ENCODE assay signal across 8 cellular contexts in the genomic region with DNA sequence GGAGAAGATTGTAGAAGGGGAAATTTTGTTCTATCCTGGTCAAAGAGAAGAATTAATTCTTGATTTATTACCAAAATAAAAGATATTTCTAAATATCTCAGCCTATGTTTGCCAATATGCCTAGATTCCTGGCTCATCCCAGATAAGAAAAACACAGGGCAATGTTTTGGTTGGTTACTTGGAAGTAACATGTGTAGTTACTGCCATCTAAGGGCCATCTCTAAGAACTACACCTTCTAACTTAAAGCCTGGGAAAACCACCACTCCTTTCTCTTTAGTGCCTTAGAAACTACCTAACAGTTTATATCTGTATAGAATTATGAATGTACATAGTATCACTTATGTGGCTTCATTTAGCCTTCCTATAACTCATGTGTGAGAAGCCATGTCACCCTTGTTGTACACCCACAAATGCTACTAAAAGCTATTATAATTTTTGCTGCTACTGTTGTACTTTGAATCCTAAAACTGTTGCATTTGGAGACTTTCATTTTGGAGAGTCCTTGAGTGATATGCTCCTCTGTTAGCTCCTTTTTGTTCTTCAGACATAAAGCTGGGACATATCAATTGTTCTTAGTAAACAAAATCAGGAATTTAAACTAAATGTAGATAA. TPM values are rescaled to one million over a fixed set of nuclear protein-coding genes. Genes with fewer than 3 reads are reported as not detected.
DNase-seq lines count a peak whose midpoint lies in the region; ATAC-seq, FAIRE-seq and TF ChIP-seq lines count a peak whose summit lies in the region.

No MANE protein-coding gene starts in this region.

- FAIRE-seq in GM12891 (lab: Jason Lieb, UNC): peak; percentile 77

- H3K27ac ChIP-seq in heart left ventricle: no peak overlapping the region

- H3K36me3 ChIP-seq in heart left ventricle: no peaks in the 10 kb centered on the region

- no peaks in the 10 kb centered on the region for H3K27me3 Mint-ChIP-seq in activated T-helper 2 cell treated with anti-CD3 and anti-CD28 coated beads, Interferon-gamma antibody, Interleukin-2, Interleukin-4, amounts not matched to agents 10 μg/mL and 5 μg/mL and 100 μg/mL, durations not matched to agents 14 hours and 24 hours and 36 hours (ENCODE audit: low read depth)

- H3K27ac Mint-ChIP-seq in activated T-helper 2 cell treated with anti-CD3 and anti-CD28 coated beads, Interferon-gamma antibody, Interleukin-2, Interleukin-4, amounts not matched to agents 10 μg/mL and 5 μg/mL and 100 μg/mL, durations not matched to agents 14 hours and 24 hours and 36 hours: peak overlapping the region; percentile 78

- no peaks in the 10 kb centered on the region for H3K9me3 Mint-ChIP-seq in activated T-helper 2 cell treated with anti-CD3 and anti-CD28 coated beads, Interferon-gamma antibody, Interleukin-2, Interleukin-4, amounts not matched to agents 10 μg/mL and 5 μg/mL and 100 μg/mL, durations not matched to agents 14 hours and 24 hours and 36 hours

- peaks cover 54% of the 10 kb centered on the region for H3K4me1 Mint-ChIP-seq in activated T-helper 2 cell treated with anti-CD3 and anti-CD28 coated beads, Interferon-gamma antibody, Interleukin-2, Interleukin-4, amounts not matched to agents 10 μg/mL and 5 μg/mL and 100 μg/mL, durations not matched to agents 14 hours and 24 hours and 36 hours (ENCODE audit: low read depth)

- POLR2A ChIA-PET in AG04449 (lab: Yijun Ruan, JAX): no interaction called here

- H3K27me3 ChIP-seq in heart left ventricle: no peaks in the 10 kb centered on the region

- DNase-seq in AG04449 (ENCODE audit: low read depth, low spot score) (peak; percentile 36), GM12891 (ENCODE audit: insufficient read length, low spot score) (no peak), NCI-H2227 (lab: John Stamatoyannopoulos, UW; ENCODE audit: unreplicated experiment) (peak; percentile 52), heart left ventricle (no peak), retina (peak; percentile 44)
- DNase-seq in activated T-helper 2 cell treated with anti-CD3 and anti-CD28 coated beads, Interferon-gamma antibody, Interleukin-2, Interleukin-4, amounts not matched to agents 10 μg/mL and 5 μg/mL and 100 μg/mL, durations not matched to agents 14 hours and 24 hours and 36 hours (ENCODE audit: low spot score): no peak

- H3K9me3 ChIP-seq in heart left ventricle: no peaks in the 10 kb centered on the region

- H3K4me3 Mint-ChIP-seq in activated T-helper 2 cell treated with anti-CD3 and anti-CD28 coated beads, Interferon-gamma antibody, Interleukin-2, Interleukin-4, amounts not matched to agents 10 μg/mL and 5 μg/mL and 100 μg/mL, durations not matched to agents 14 hours and 24 hours and 36 hours (ENCODE audit: low read depth): peak overlapping the region; percentile 71

- H3K36me3 Mint-ChIP-seq in activated T-helper 2 cell treated with anti-CD3 and anti-CD28 coated beads, Interferon-gamma antibody, Interleukin-2, Interleukin-4, amounts not matched to agents 10 μg/mL and 5 μg/mL and 100 μg/mL, durations not matched to agents 14 hours and 24 hours and 36 hours (ENCODE audit: low read depth): peaks cover 68% of the 10 kb centered on the region

- CTCF ChIA-PET in AG04449 (lab: Yijun Ruan, JAX): interaction anchor here (0.6 to 5.3 kb wide), 27 partner anchors 10 to 1706 kb away, joined by 3 to 80 read pairs (median 5); no protein-coding TSS in a partner anchor

- peak; percentile 44 for TF ChIP-seq CTCF in AG04449 (IDR thresholded peaks at IDR 0.05; ENCODE audit: insufficient read depth, low read length, missing control alignments)
- peak; percentile 60 to 80 (median 70) for TF ChIP-seq CTCF in heart left ventricle (IDR thresholded peaks at IDR 0.05)

- TF ChIP-seq POLR2A in GM12891 (IDR thresholded peaks at IDR 0.05; ENCODE audit: low read depth, low read length) (no peak), heart left ventricle (IDR thresholded peaks at IDR 0.05) (no peak)

- intact Hi-C loops in activated T-helper 2 cell treated with anti-CD3 and anti-CD28 coated beads, Interferon-gamma antibody, Interleukin-2, Interleukin-4, amounts not matched to agents 10 μg/mL and 5 μg/mL and 100 μg/mL, durations not matched to agents 14 hours and 24 hours and 36 hours (cut with micrococcal nuclease): loop anchor here (1.0 to 10.0 kb wide), 4 partner anchors 357 to 870 kb away; a partner anchor contains a TSS
- intact Hi-C loops in heart left ventricle (cut with DNase I): loop anchor here in 9 of 10 donors (2.0 to 10.0 kb wide), 9 partner anchors 75 to 1110 kb away; no protein-coding TSS in a partner anchor

- H3K4me3 ChIP-seq in AG04449 (ENCODE audit: low read depth, low read length): no peak overlapping the region
- no peak overlapping the region for H3K4me3 ChIP-seq in heart left ventricle

- peaks cover 0 to 42% (median 0%) of the 10 kb centered on the region in 12 donors for H3K4me1 ChIP-seq in heart left ventricle

- ATAC-seq in heart left ventricle (peak in 3 of 4 donors; percentile 58 to 64 (median 61)), HG03196 (IDR thresholded peaks at IDR 0.05; ENCODE audit: unreplicated experiment) (no peak), HG02798 (IDR thresholded peaks at IDR 0.05; ENCODE audit: poor library complexity, unreplicated experiment) (no peak)

TF ChIP-seq in GM12891, 5 proteins besides CTCF, POLR2A, EP300 and RAD21:
- TF ChIP-seq SPI1 (IDR thresholded peaks at IDR 0.05; ENCODE audit: low read depth, low read length): no peak
- TF ChIP-seq POLR2AphosphoS5 (IDR thresholded peaks at IDR 0.05; ENCODE audit: low read depth, low read length): no peak
- no peak for TF ChIP-seq POU2F2 (IDR thresholded peaks at IDR 0.05; ENCODE audit: low read depth, low read length)
- TF ChIP-seq TAF1 (IDR thresholded peaks at IDR 0.05; ENCODE audit: low read depth, low read length): no peak
- TF ChIP-seq PAX5 (IDR thresholded peaks at IDR 0.05; ENCODE audit: insufficient read depth, low read length, severe bottlenecking): no peak
TF ChIP-seq in GM12891: peak in this region for 0.

RNA-seq across cellular contexts. Expression of a gene that starts 4.5 kb away (rescaled TPM):
- 14.5 TPM for polyA plus RNA-seq in GM12891 (2012; ENCODE audit: low read depth, missing spikeins)
- 101 and 109 TPM in 2 replicates for total RNA-seq in activated T-helper 2 cell treated with anti-CD3 and anti-CD28 coated beads, Interferon-gamma antibody, Interleukin-2, Interleukin-4, amounts not matched to agents 10 μg/mL and 5 μg/mL and 100 μg/mL, durations not matched to agents 14 hours and 24 hours and 36 hours
- 1 to 10 TPM in 3 of 9 donors, under 1 TPM in 2, not detected in 4; 0.31 to 2.4 (median 2.1) TPM for total RNA-seq in heart left ventricle
- under 1 TPM; 0.04 to 0.38 TPM for polyA plus RNA-seq in heart left ventricle

Comparison
In these comparisons a context has a peak if more than half of its experiments do, and no peak if none do; other contexts are left out.
1. DNase-seq: peak in AG04449 (single experiment), NCI-H2227 (single experiment) and retina (single experiment); none in GM12891 (single experiment), activated T-helper 2 cell treated with anti-CD3 and anti-CD28 coated beads, Interferon-gamma antibody, Interleukin-2, Interleukin-4, amounts not matched to agents 10 μg/mL and 5 μg/mL and 100 μg/mL, durations not matched to agents 14 hours and 24 hours and 36 hours (single experiment) and heart left ventricle (0 of 5).
2. ATAC-seq: peak in heart left ventricle (3 of 4); none in HG03196 (single experiment) and HG02798 (single experiment).
3. RNA of a gene that starts 4.5 kb away (total RNA-seq): 101 to 109 TPM in activated T-helper 2 cell treated with anti-CD3 and anti-CD28 coated beads, Interferon-gamma antibody, Interleukin-2, Interleukin-4, amounts not matched to agents 10 μg/mL and 5 μg/mL and 100 μg/mL, durations not matched to agents 14 hours and 24 hours and 36 hours; 0.31 to 2.4 TPM in heart left ventricle; every median in the first group is over 10 times any median in the second.